ENCODE assay signal across 1 cellular context in genomic region chr7:29807179-29807841, GRCh38.
TF ChIP-seq lines count a peak whose summit lies in the region.

No MANE protein-coding gene starts in this region.

TF ChIP-seq in GM23338, 12 proteins besides CTCF, POLR2A, EP300 and RAD21 (continued from another document):
- TF ChIP-seq, protein P1, sequence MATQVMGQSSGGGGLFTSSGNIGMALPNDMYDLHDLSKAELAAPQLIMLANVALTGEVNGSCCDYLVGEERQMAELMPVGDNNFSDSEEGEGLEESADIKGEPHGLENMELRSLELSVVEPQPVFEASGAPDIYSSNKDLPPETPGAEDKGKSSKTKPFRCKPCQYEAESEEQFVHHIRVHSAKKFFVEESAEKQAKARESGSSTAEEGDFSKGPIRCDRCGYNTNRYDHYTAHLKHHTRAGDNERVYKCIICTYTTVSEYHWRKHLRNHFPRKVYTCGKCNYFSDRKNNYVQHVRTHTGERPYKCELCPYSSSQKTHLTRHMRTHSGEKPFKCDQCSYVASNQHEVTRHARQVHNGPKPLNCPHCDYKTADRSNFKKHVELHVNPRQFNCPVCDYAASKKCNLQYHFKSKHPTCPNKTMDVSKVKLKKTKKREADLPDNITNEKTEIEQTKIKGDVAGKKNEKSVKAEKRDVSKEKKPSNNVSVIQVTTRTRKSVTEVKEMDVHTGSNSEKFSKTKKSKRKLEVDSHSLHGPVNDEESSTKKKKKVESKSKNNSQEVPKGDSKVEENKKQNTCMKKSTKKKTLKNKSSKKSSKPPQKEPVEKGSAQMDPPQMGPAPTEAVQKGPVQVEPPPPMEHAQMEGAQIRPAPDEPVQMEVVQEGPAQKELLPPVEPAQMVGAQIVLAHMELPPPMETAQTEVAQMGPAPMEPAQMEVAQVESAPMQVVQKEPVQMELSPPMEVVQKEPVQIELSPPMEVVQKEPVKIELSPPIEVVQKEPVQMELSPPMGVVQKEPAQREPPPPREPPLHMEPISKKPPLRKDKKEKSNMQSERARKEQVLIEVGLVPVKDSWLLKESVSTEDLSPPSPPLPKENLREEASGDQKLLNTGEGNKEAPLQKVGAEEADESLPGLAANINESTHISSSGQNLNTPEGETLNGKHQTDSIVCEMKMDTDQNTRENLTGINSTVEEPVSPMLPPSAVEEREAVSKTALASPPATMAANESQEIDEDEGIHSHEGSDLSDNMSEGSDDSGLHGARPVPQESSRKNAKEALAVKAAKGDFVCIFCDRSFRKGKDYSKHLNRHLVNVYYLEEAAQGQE (IDR thresholded peaks at IDR 0.05; ENCODE audit: unreplicated experiment), result no peak
- TF ChIP-seq NANOG (IDR thresholded peaks at IDR 0.05; ENCODE audit: borderline replicate concordance), result no peak
- no peak for TF ChIP-seq ZNF331 (CRISPR knock-in tag; IDR thresholded peaks at IDR 0.05; ENCODE audit: low read depth)
- TF ChIP-seq CREB1 (CRISPR knock-in tag; IDR thresholded peaks at IDR 0.05; ENCODE audit: low read depth), result no peak
- TF ChIP-seq, protein P2, sequence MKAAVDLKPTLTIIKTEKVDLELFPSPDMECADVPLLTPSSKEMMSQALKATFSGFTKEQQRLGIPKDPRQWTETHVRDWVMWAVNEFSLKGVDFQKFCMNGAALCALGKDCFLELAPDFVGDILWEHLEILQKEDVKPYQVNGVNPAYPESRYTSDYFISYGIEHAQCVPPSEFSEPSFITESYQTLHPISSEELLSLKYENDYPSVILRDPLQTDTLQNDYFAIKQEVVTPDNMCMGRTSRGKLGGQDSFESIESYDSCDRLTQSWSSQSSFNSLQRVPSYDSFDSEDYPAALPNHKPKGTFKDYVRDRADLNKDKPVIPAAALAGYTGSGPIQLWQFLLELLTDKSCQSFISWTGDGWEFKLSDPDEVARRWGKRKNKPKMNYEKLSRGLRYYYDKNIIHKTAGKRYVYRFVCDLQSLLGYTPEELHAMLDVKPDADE (IDR thresholded peaks at IDR 0.05), result no peak
